Comparison of ENCODE assay signal across 26 cellular contexts in genomic region chr20:18533491-18533890, GRCh38.
"Had no signal": no experiment of that assay in that cellular context is flagged by ENCODE, and none has a peak within 500 bp of the region (broad histone marks: within the 10 kb centered on the region; RNA-seq: fewer than 3 reads in every experiment).

No MANE protein-coding gene starts in this region.

- H3K9me3 Mint-ChIP-seq: activated CD4-positive, alpha-beta memory T cell treated with anti-CD3 and anti-CD28 coated beads, Interleukin-2, amount 10 ng/mL, durations not matched to agents 7 days and 5 days; activated CD4-positive, alpha-beta T cell treated with anti-CD3 and anti-CD28 coated beads, Interleukin-2, amount 10 ng/mL, durations not matched to agents 24 days and 14 days; central memory CD8-positive, alpha-beta T cell; effector memory CD8-positive, alpha-beta T cell; neural crest cell; type B pancreatic cell had no signal

- ATAC-seq: activated CD4-positive, CD25-positive, alpha-beta regulatory T cell treated with anti-CD3 and anti-CD28 coated beads, Interleukin-2, amount 50 U/mL, for 24 hours; effector memory CD8-positive, alpha-beta T cell; gastrocnemius medialis; heart right ventricle; left lung; naive thymus-derived CD4-positive, alpha-beta T cell; T-helper 17 cell had no signal

- H3K9me3 ChIP-seq: breast epithelium, esophagus muscularis mucosa, gastrocnemius medialis, heart right ventricle, left lung, sigmoid colon, spleen, testis had no signal

- H3K4me1 ChIP-seq: breast epithelium, esophagus muscularis mucosa, gastrocnemius medialis, heart right ventricle, left lung, sigmoid colon, spleen, testis had no signal

- H3K27me3 Mint-ChIP-seq: activated CD4-positive, alpha-beta memory T cell treated with anti-CD3 and anti-CD28 coated beads, Interleukin-2, amount 10 ng/mL, durations not matched to agents 7 days and 5 days; activated CD4-positive, alpha-beta T cell treated with anti-CD3 and anti-CD28 coated beads, Interleukin-2, amount 10 ng/mL, durations not matched to agents 24 days and 14 days; central memory CD8-positive, alpha-beta T cell; effector memory CD8-positive, alpha-beta T cell; naive thymus-derived CD4-positive, alpha-beta T cell; T-helper 17 cell; type B pancreatic cell had no signal

- H3K27ac Mint-ChIP-seq: activated CD4-positive, alpha-beta memory T cell treated with anti-CD3 and anti-CD28 coated beads, Interleukin-2, amount 10 ng/mL, durations not matched to agents 7 days and 5 days; activated CD4-positive, alpha-beta T cell treated with anti-CD3 and anti-CD28 coated beads, Interleukin-2, amount 10 ng/mL, durations not matched to agents 24 days and 14 days; effector memory CD8-positive, alpha-beta T cell; T-helper 17 cell; type B pancreatic cell had no signal

- DNase-seq: activated CD4-positive, alpha-beta memory T cell treated with anti-CD3 and anti-CD28 coated beads, Interleukin-2, amount 10 ng/mL, durations not matched to agents 7 days and 5 days; activated CD4-positive, alpha-beta T cell treated with anti-CD3 and anti-CD28 coated beads, Interleukin-2, amount 10 ng/mL, durations not matched to agents 24 days and 14 days; activated effector memory CD4-positive, alpha-beta T cell treated with anti-CD3 and anti-CD28 coated beads, Interleukin-2, amount 50 U/mL, for 16 hours; activated naive CD4-positive, alpha-beta T cell treated with anti-CD3 and anti-CD28 coated beads, Interleukin-2, amount 50 U/mL, for 16 hours; anterior cingulate cortex; dorsolateral prefrontal cortex; effector memory CD8-positive, alpha-beta T cell; gastrocnemius medialis; heart right ventricle; kidney; left lung; naive thymus-derived CD4-positive, alpha-beta T cell; occipital lobe; sigmoid colon; spleen; stimulated activated CD4-positive, alpha-beta T cell treated with anti-CD3 and anti-CD28 coated beads, Interleukin-4, amount 100 ng/mL, for 1 hour; stimulated activated naive CD4-positive, alpha-beta T cell; T-helper 17 cell; testis had no signal

- H3K4me3 ChIP-seq: breast epithelium, dorsolateral prefrontal cortex, esophagus muscularis mucosa, gastrocnemius medialis, heart right ventricle, left lung, lung, sigmoid colon, spleen, testis had no signal

- H3K4me3 Mint-ChIP-seq: activated CD4-positive, alpha-beta memory T cell treated with anti-CD3 and anti-CD28 coated beads, Interleukin-2, amount 10 ng/mL, durations not matched to agents 7 days and 5 days; activated CD4-positive, alpha-beta T cell treated with anti-CD3 and anti-CD28 coated beads, Interleukin-2, amount 10 ng/mL, durations not matched to agents 24 days and 14 days; central memory CD8-positive, alpha-beta T cell; effector memory CD8-positive, alpha-beta T cell; naive thymus-derived CD4-positive, alpha-beta T cell; neural crest cell; T-helper 17 cell; type B pancreatic cell had no signal

- H3K4me1 Mint-ChIP-seq: activated CD4-positive, alpha-beta memory T cell treated with anti-CD3 and anti-CD28 coated beads, Interleukin-2, amount 10 ng/mL, durations not matched to agents 7 days and 5 days; activated CD4-positive, alpha-beta T cell treated with anti-CD3 and anti-CD28 coated beads, Interleukin-2, amount 10 ng/mL, durations not matched to agents 24 days and 14 days; neural crest cell had no signal

- H3K27me3 ChIP-seq: breast epithelium, dorsolateral prefrontal cortex, esophagus muscularis mucosa, gastrocnemius medialis, heart right ventricle, left lung, sigmoid colon, spleen, testis had no signal

- H3K27ac ChIP-seq: breast epithelium, dorsolateral prefrontal cortex, esophagus muscularis mucosa, gastrocnemius medialis, heart right ventricle, left lung, sigmoid colon, spleen, testis had no signal
